Comparison of ENCODE assay signal across 23 cellular contexts in genomic region chr10:90924552-90924951, GRCh38. TPM values are rescaled to one million over a fixed set of nuclear protein-coding genes. Genes with fewer than 3 reads are reported as not detected.
DNase-seq lines count a peak whose midpoint lies in the region; ATAC-seq and TF ChIP-seq lines count a peak whose summit lies in the region.
"Had no signal": no experiment of that assay in that cellular context is flagged by ENCODE, and none has a peak within 500 bp of the region (broad histone marks: within the 10 kb centered on the region; RNA-seq: fewer than 3 reads in every experiment).

No MANE protein-coding gene starts in this region.

- no peaks in the 10 kb centered on the region for H3K27me3 ChIP-seq in left ventricle myocardium inferior (ENCODE audit: low read depth)
- H3K27me3 ChIP-seq in heart right ventricle = no peaks in the 10 kb centered on the region
- H3K27me3 ChIP-seq in ascending aorta = no peaks in the 10 kb centered on the region
- no peaks in the 10 kb centered on the region for H3K27me3 ChIP-seq in skeletal muscle satellite cell (ENCODE audit: control insufficient read depth, insufficient read depth, low read length)

- H3K27me3 Mint-ChIP-seq in neural crest cell (ENCODE audit: low read depth) = no peaks in the 10 kb centered on the region
- H3K27me3 Mint-ChIP-seq in mesothelial cell of epicardium (ENCODE audit: low read depth) = no peaks in the 10 kb centered on the region

- H3K4me2 ChIP-seq in skeletal muscle satellite cell (ENCODE audit: low read length) = no peak overlapping the region

- H3K36me3 ChIP-seq in left ventricle myocardium inferior (peaks cover 6% of the 10 kb centered on the region), heart right ventricle (no peaks in the 10 kb centered on the region), ascending aorta (no peaks in the 10 kb centered on the region), skeletal muscle satellite cell (ENCODE audit: insufficient read depth, low read length) (no peaks in the 10 kb centered on the region)

- WGBS in heart right ventricle, 2 donors = 73 to 89% methylated on average over 3 of the region's 3 CpGs

- H3K4me1 ChIP-seq in left ventricle myocardium inferior = peaks cover 16% of the 10 kb centered on the region
- peaks cover 0 to 21% (median 6%) of the 10 kb centered on the region in 9 donors for H3K4me1 ChIP-seq in heart right ventricle
- H3K4me1 ChIP-seq in ascending aorta = peaks cover 4 to 8% of the 10 kb centered on the region in 2 donors
- H3K4me1 ChIP-seq in skeletal muscle satellite cell (ENCODE audit: control insufficient read depth, insufficient read depth, low read length) = peaks cover 37% of the 10 kb centered on the region

- peak overlapping the region; percentile 4 for H3K9ac ChIP-seq in skeletal muscle satellite cell (ENCODE audit: low read depth, low read length)

- H3K4me3 Mint-ChIP-seq in neural crest cell (no peak overlapping the region), mesothelial cell of epicardium (no peak overlapping the region)
- H3K4me3 Mint-ChIP-seq: CD8-positive, alpha-beta memory T cell had no signal

- no peaks in the 10 kb centered on the region for H3K36me3 Mint-ChIP-seq in neural crest cell (ENCODE audit: low read depth)
- H3K36me3 Mint-ChIP-seq in mesothelial cell of epicardium = no peaks in the 10 kb centered on the region
- H3K36me3 Mint-ChIP-seq: CD8-positive, alpha-beta memory T cell had no signal

- peak overlapping the region; percentile 54 for H3K27ac Mint-ChIP-seq in neural crest cell (ENCODE audit: unreplicated experiment)
- H3K27ac Mint-ChIP-seq in mesothelial cell of epicardium = no peak overlapping the region
- H3K27ac Mint-ChIP-seq: CD8-positive, alpha-beta memory T cell had no signal

- peak overlapping the region; percentile 34 for H3K27ac ChIP-seq in left ventricle myocardium inferior (replicated peaks)
- peak overlapping the region in 2 of 10 donors; percentile 34 to 45 for H3K27ac ChIP-seq in heart right ventricle
- peak overlapping the region; percentile 24 to 32 for H3K27ac ChIP-seq in ascending aorta
- H3K27ac ChIP-seq: C4-2B had no signal

- intact Hi-C loops in left ventricle myocardium inferior (cut with micrococcal nuclease) = no loop called here
- intact Hi-C loops in heart right ventricle (cut with DNase I) = loop anchor here in 5 of 10 donors (5.0 kb wide), 4 partner anchors 38 to 323 kb away; no protein-coding TSS in a partner anchor
- intact Hi-C loops in ascending aorta (cut with DNase I) = no loop called here

- no peak overlapping the region for H3K4me3 ChIP-seq in left ventricle myocardium inferior
- H3K4me3 ChIP-seq in heart right ventricle = no peak overlapping the region
- H3K4me3 ChIP-seq in ascending aorta = no peak overlapping the region
- no peak overlapping the region for H3K4me3 ChIP-seq in skeletal muscle satellite cell (ENCODE audit: low read length)

- H3K4me1 Mint-ChIP-seq in neural crest cell (peaks cover 2% of the 10 kb centered on the region), mesothelial cell of epicardium (peaks cover 34% of the 10 kb centered on the region)
- H3K4me1 Mint-ChIP-seq: CD8-positive, alpha-beta memory T cell had no signal

- H3K9me3 ChIP-seq in left ventricle myocardium inferior (replicated peaks) (no peaks in the 10 kb centered on the region), heart right ventricle (no peaks in the 10 kb centered on the region), ascending aorta (no peaks in the 10 kb centered on the region), skeletal muscle satellite cell (replicated peaks; ENCODE audit: low read length) (no peaks in the 10 kb centered on the region)

- peaks cover 2% of the 10 kb centered on the region for H3K9me3 Mint-ChIP-seq in neural crest cell
- H3K9me3 Mint-ChIP-seq in mesothelial cell of epicardium = no peaks in the 10 kb centered on the region
- H3K9me3 Mint-ChIP-seq: CD8-positive, alpha-beta memory T cell had no signal

- no peak for ATAC-seq in heart right ventricle
- ATAC-seq: Right ventricle myocardium inferior had no signal

- no peak for DNase-seq in left ventricle myocardium inferior
- DNase-seq in heart right ventricle = no peak
- DNase-seq in ascending aorta (ENCODE audit: low spot score in 2 of 2) = no peak
- no peak for DNase-seq in neural crest cell (ENCODE audit: low read depth, low spot score)
- DNase-seq in mesothelial cell of epicardium (ENCODE audit: low spot score in 2 of 2, unreplicated experiment in 2 of 2) = no peak
- DNase-seq in activated gamma-delta T cell treated with Interleukin-2 at 50 U/mL for 16 hours = no peak
- no peak for DNase-seq in hepatic stellate cell (ENCODE audit: low spot score)
- DNase-seq: 8988T; CD8-positive, alpha-beta memory T cell; DMS53; EL; GF-D8; H9; Kasumi-1; MM.1S; NCI-H1048; NCI-H1417 treated with DMSO at 0.1 percent for 48 hours; NCI-H187; NCI-H446 treated with DMSO at 0.1 percent for 48 hours; NCI-H526 treated with DMSO at 0.1 percent for 48 hours had no signal

- no peak for TF ChIP-seq CTCF in left ventricle myocardium inferior (IDR thresholded peaks at IDR 0.05; ENCODE audit: borderline replicate concordance)
- no peak for TF ChIP-seq CTCF in heart right ventricle (IDR thresholded peaks at IDR 0.05)
- TF ChIP-seq CTCF in ascending aorta (IDR thresholded peaks at IDR 0.05) = no peak
- no peak for TF ChIP-seq CTCF in neural crest cell (conservative IDR thresholded peaks at IDR 0.05)
- TF ChIP-seq CTCF in mesothelial cell of epicardium (IDR thresholded peaks at IDR 0.05; ENCODE audit: unreplicated experiment) = no peak

RNA-seq across cellular contexts. Expression of gene ANKRD1, which starts 3.7 kb away (rescaled TPM):
- total RNA-seq in left ventricle myocardium inferior (2,047 TPM), heart right ventricle (1,000 to 10,000 TPM; 1,390 to 8,287 (median 4,440) TPM), ascending aorta (8.1 TPM), neural crest cell (not detected in 2 replicates), mesothelial cell of epicardium (5.1 to 5.2 TPM (median 5.2 TPM) in 3 replicates)
- 1,000 to 10,000 TPM; 2,052 to 6,963 TPM for polyA plus RNA-seq in heart right ventricle
- 8.9 and 118 TPM in 2 replicates for total RNA-seq in skeletal muscle satellite cell (2012; rRNA removed)
- total RNA-seq: CD8-positive, alpha-beta memory T cell had no signal
- polyA plus RNA-seq: CD8-positive, alpha-beta memory T cell had no signal

RNA-seq across cellular contexts. Expression of gene RPP30, which starts 52.8 kb away (rescaled TPM):
- 31.6 TPM for total RNA-seq in left ventricle myocardium inferior
- total RNA-seq in heart right ventricle = 10 to 100 TPM; 27.9 to 40.4 (median 33.3) TPM
- polyA plus RNA-seq in heart right ventricle = 10 to 100 TPM; 33.4 to 41.8 TPM
- total RNA-seq in ascending aorta = 141 TPM
- total RNA-seq in neural crest cell = 59.6 and 63.7 TPM in 2 replicates
- 50.4 and 56.1 TPM in 2 replicates for total RNA-seq in skeletal muscle satellite cell (2012; rRNA removed)
- 35.4 to 41.9 TPM (median 39.1 TPM) in 3 replicates for total RNA-seq in mesothelial cell of epicardium

Comparison
In these comparisons a context has a peak if more than half of its experiments do, and no peak if none do; other contexts are left out.
1. RNA of gene ANKRD1, which starts 3.7 kb away (total RNA-seq): 1,390 to 8,287 TPM in heart right ventricle and 2,047 TPM in left ventricle myocardium inferior (single experiment); 8.1 TPM in ascending aorta (single experiment), 5.1 to 5.2 TPM in mesothelial cell of epicardium and not detected in neural crest cell; every median in the first group is over 100 times any median in the second.